Comparison of ENCODE assay signal across 15 cellular contexts in the genomic region with DNA sequence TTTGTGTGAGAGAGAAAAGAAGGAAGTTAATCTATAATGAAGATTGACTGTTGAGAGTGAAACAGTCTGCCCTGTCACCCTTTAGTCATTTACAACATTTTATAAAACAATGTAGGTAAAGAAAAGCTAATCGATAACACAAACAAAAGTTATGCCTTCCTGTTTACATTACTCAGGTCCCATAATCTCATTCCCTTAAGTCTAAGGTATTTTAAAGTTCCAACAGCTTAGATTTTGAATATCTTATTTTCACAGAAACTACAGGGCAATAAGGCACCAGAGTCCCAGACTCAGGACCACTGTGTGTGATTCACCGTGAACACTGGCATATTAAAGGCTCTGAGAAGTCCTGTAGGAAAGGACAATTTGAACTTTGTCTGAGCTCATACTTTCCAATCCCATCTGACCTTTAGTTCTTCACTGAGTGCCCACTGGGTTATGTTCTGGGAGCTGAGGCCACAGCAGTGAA. TPM values are rescaled to one million over a fixed set of nuclear protein-coding genes. Genes with fewer than 3 reads are reported as not detected.
"Had no signal": no experiment of that assay in that cellular context is flagged by ENCODE, and none has a peak within 500 bp of the region (broad histone marks: within the 10 kb centered on the region; RNA-seq: fewer than 3 reads in every experiment).

No MANE protein-coding gene starts in this region.

RNA-seq across cellular contexts. Expression of a gene that starts 3.8 kb away (rescaled TPM):
- total RNA-seq: activated naive CD4-positive, alpha-beta T cell treated with anti-CD3 and anti-CD28 coated beads, Interleukin-2, amount 50 U/mL, for 72 hours; activated T-cell treated with anti-CD3 and anti-CD28 coated beads, Interleukin-2, amount 50 U/mL, for 72 hours; dorsolateral prefrontal cortex; esophagus muscularis mucosa; foreskin keratinocyte; kidney epithelial cell; left ventricle myocardium inferior; mammary epithelial cell; mesothelial cell of epicardium; naive thymus-derived CD4-positive, alpha-beta T cell; neural crest cell; skeletal muscle tissue; subcutaneous adipose tissue; T-helper 1 cell treated with Interleukin-12 subunit alpha and Interleukin-12 subunit beta and Interleukin-4 antibody, amounts not matched to agents 30 ng/mL and 1 ng/mL, for 36 hours had no signal

RNA-seq across cellular contexts. Expression of a gene that starts 28.4 kb away (rescaled TPM):
- total RNA-seq: activated naive CD4-positive, alpha-beta T cell treated with anti-CD3 and anti-CD28 coated beads, Interleukin-2, amount 50 U/mL, for 72 hours; activated T-cell treated with anti-CD3 and anti-CD28 coated beads, Interleukin-2, amount 50 U/mL, for 72 hours; dorsolateral prefrontal cortex; esophagus muscularis mucosa; foreskin keratinocyte; kidney epithelial cell; left ventricle myocardium inferior; mammary epithelial cell; mesothelial cell of epicardium; naive thymus-derived CD4-positive, alpha-beta T cell; neural crest cell; skeletal muscle tissue; subcutaneous adipose tissue; T-helper 1 cell treated with Interleukin-12 subunit alpha and Interleukin-12 subunit beta and Interleukin-4 antibody, amounts not matched to agents 30 ng/mL and 1 ng/mL, for 36 hours; uterus had no signal
